Comparison of ENCODE assay signal across 8 cellular contexts in the genomic region with DNA sequence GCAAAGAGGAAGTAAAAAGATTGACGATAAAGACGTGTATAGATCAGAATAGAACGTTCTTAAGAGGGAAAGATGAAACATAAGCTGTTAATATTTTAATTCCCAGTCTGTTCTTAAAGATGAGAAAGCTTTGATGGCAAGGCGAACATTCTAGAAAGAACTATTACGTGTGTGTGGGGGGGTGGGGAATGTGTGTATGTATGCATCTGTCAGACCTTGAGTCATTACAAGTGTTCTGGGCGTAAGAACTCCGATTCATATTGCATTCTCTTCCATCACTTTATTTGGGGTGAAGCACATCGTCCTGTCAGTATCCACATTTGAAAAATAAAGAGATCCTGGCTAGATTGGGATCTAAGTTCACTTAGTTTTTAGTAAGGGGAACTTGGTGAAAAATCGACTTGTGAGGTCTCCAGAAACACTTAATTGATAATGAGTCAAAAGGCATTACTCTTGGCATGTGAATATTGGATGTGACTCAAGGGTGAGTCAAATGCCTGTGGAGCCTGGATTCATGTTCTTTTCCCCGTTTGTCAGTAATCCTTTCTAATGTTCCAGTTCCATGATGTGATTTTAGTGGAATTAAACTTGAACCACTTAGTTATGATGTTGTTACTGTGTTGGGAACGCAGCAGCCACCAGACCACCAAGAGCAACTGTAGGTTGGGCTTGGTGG. TPM values are rescaled to one million over a fixed set of nuclear protein-coding genes. Genes with fewer than 3 reads are reported as not detected.
DNase-seq lines count a peak whose midpoint lies in the region; ATAC-seq and TF ChIP-seq lines count a peak whose summit lies in the region.

No MANE protein-coding gene starts in this region.

- CTCF ChIA-PET in CD8-positive, alpha-beta memory T cell (lab: Charles Lee) = interaction anchor here (1.5 kb wide), 1 partner anchor 42 kb away, joined by 6 read pairs; no protein-coding TSS in a partner anchor
- CTCF ChIA-PET in MCF 10A (lab: Yijun Ruan, JAX) (interaction anchor here (0.6 kb wide), 1 partner anchor 34 kb away, joined by 4 read pairs; no protein-coding TSS in a partner anchor), Caco-2 (lab: Charles Lee) (no interaction called here)
- CTCF ChIA-PET in naive thymus-derived CD4-positive, alpha-beta T cell (lab: Charles Lee) = no interaction called here

- ATAC-seq in naive thymus-derived CD4-positive, alpha-beta T cell = no peak
- no peak for ATAC-seq in GM19467 (IDR thresholded peaks at IDR 0.05; ENCODE audit: unreplicated experiment)

- peaks cover 0 to 3% of the 10 kb centered on the region in 2 donors for H3K27me3 Mint-ChIP-seq in CD8-positive, alpha-beta memory T cell
- H3K27me3 Mint-ChIP-seq in MCF 10A (ENCODE audit: insufficient read depth, unreplicated experiment) (no peaks in the 10 kb centered on the region), Caco-2 (ENCODE audit: insufficient read depth, unreplicated experiment) (no peaks in the 10 kb centered on the region)
- no peaks in the 10 kb centered on the region for H3K27me3 Mint-ChIP-seq in naive thymus-derived CD4-positive, alpha-beta T cell

- no peak overlapping the region for H3K27ac ChIP-seq in CD8-positive, alpha-beta memory T cell (ENCODE audit: low read depth, low read length)
- H3K27ac ChIP-seq in Karpas-422 (ENCODE audit: low read length) = no peak overlapping the region; the same call in 1 of the 2 replicates
- no peak overlapping the region for H3K27ac ChIP-seq in naive thymus-derived CD4-positive, alpha-beta T cell (ENCODE audit: low read depth, low read length)

- no peaks in the 10 kb centered on the region for H3K9me3 ChIP-seq in CD8-positive, alpha-beta memory T cell (ENCODE audit: low read length)
- H3K9me3 ChIP-seq in Karpas-422 (ENCODE audit: low read length) = no peaks in the 10 kb centered on the region
- no peaks in the 10 kb centered on the region for H3K9me3 ChIP-seq in naive thymus-derived CD4-positive, alpha-beta T cell (ENCODE audit: control insufficient read depth in 2 of 3, low read length in 3 of 3)
- H3K9me3 ChIP-seq in HAP-1 = no peaks in the 10 kb centered on the region
- H3K9me3 ChIP-seq in Caco-2 = no peaks in the 10 kb centered on the region

- no peaks in the 10 kb centered on the region for H3K9me2 ChIP-seq in Karpas-422 (replicated peaks; ENCODE audit: insufficient read depth, low read length)

- peak overlapping the region; percentile 66 for H3K4me2 ChIP-seq in Karpas-422 (ENCODE audit: low read depth, low read length, poor library complexity, severe bottlenecking)

- TF ChIP-seq CTCF in MCF 10A (IDR thresholded peaks at IDR 0.05; ENCODE audit: unreplicated experiment) (no peak), Caco-2 (IDR thresholded peaks at IDR 0.05; ENCODE audit: insufficient read depth in 1 of 2, low read depth in 1 of 2, low read length in 1 of 2, severe bottlenecking in 1 of 2, unreplicated experiment in 1 of 2) (no peak)

- in situ Hi-C loops in HAP-1 (cut with MboI; ENCODE audit: low sequenced_read_pairs) = loop anchor here (10.0 kb wide), 1 partner anchor 99 kb away; no protein-coding TSS in a partner anchor

- POLR2A ChIA-PET in CD8-positive, alpha-beta memory T cell (lab: Charles Lee) = no interaction called here
- POLR2A ChIA-PET in MCF 10A (lab: Yijun Ruan, JAX) (interaction anchor here (0.7 to 3.4 kb wide), 4 partner anchors 17 to 182 kb away, joined by 3 to 29 read pairs (median 4); a partner anchor contains a TSS), Caco-2 (lab: Charles Lee) (no interaction called here)
- POLR2A ChIA-PET in naive thymus-derived CD4-positive, alpha-beta T cell (lab: Charles Lee) = no interaction called here

- peak overlapping the region in 7 of 8 donors; percentile 7 to 86 (median 32) for H3K27ac Mint-ChIP-seq in CD8-positive, alpha-beta memory T cell
- peak overlapping the region; percentile 57 for H3K27ac Mint-ChIP-seq in MCF 10A (ENCODE audit: low read depth, unreplicated experiment)
- peak overlapping the region in 2 of 9 donors; percentile 6 to 15 for H3K27ac Mint-ChIP-seq in naive thymus-derived CD4-positive, alpha-beta T cell
- H3K27ac Mint-ChIP-seq in Caco-2 (ENCODE audit: unreplicated experiment) = no peak overlapping the region

- H3K36me3 ChIP-seq in CD8-positive, alpha-beta memory T cell (ENCODE audit: insufficient read depth, low read length) = no peaks in the 10 kb centered on the region
- no peaks in the 10 kb centered on the region for H3K36me3 ChIP-seq in Karpas-422 (ENCODE audit: insufficient read depth, low read length)
- no peaks in the 10 kb centered on the region for H3K36me3 ChIP-seq in naive thymus-derived CD4-positive, alpha-beta T cell (ENCODE audit: control insufficient read depth in 2 of 3, insufficient read depth in 3 of 3, low read length in 3 of 3)
- no peaks in the 10 kb centered on the region for H3K36me3 ChIP-seq in HAP-1 (replicated peaks)
- no peaks in the 10 kb centered on the region for H3K36me3 ChIP-seq in Caco-2 (ENCODE audit: control insufficient read depth, insufficient read depth, low read length)

- H3K4me3 ChIP-seq in CD8-positive, alpha-beta memory T cell (ENCODE audit: low read length) = no peak overlapping the region
- H3K4me3 ChIP-seq in Karpas-422 (ENCODE audit: low read length) (0 out of 2 replicates have a peak overlapping the region, but pooled peaks have one; percentile 27), HAP-1 (no peak overlapping the region), Caco-2 (ENCODE audit: low read depth, low read length) (no peak overlapping the region)
- no peak overlapping the region for H3K4me3 ChIP-seq in naive thymus-derived CD4-positive, alpha-beta T cell (ENCODE audit: low read length)

- H3K4me3 Mint-ChIP-seq in CD8-positive, alpha-beta memory T cell = peak overlapping the region; percentile 10 to 80 (median 56)
- peak overlapping the region; percentile 44 for H3K4me3 Mint-ChIP-seq in MCF 10A (ENCODE audit: unreplicated experiment)
- peak overlapping the region in 9 of 10 donors; percentile 5 to 74 (median 28) for H3K4me3 Mint-ChIP-seq in naive thymus-derived CD4-positive, alpha-beta T cell
- no peak overlapping the region for H3K4me3 Mint-ChIP-seq in Caco-2 (ENCODE audit: unreplicated experiment)

- H3K4me1 ChIP-seq in CD8-positive, alpha-beta memory T cell (ENCODE audit: insufficient read depth, low read length) = peaks cover 29% of the 10 kb centered on the region
- H3K4me1 ChIP-seq in Karpas-422 (ENCODE audit: low read length) (peaks cover 23% of the 10 kb centered on the region), HAP-1 (peaks cover 49% of the 10 kb centered on the region), Caco-2 (0 out of 2 replicates have a peak, but pooled peaks cover 2% of the 10 kb centered on the region)
- H3K4me1 ChIP-seq in naive thymus-derived CD4-positive, alpha-beta T cell (ENCODE audit: control insufficient read depth in 2 of 2, insufficient read depth in 2 of 2, low read length in 2 of 2) = peaks cover 0 to 13% of the 10 kb centered on the region in 2 donors

- intact Hi-C loops in MCF 10A (cut with micrococcal nuclease) = loop anchor here (1.0 to 5.0 kb wide), 2 partner anchors 16 to 101 kb away; no protein-coding TSS in a partner anchor
- intact Hi-C loops in naive thymus-derived CD4-positive, alpha-beta T cell (cut with micrococcal nuclease) = loop anchor here in 1 of 2 donors (5.0 to 10.0 kb wide), 2 partner anchors 44 to 1841 kb away; a partner anchor contains a TSS
- intact Hi-C loops in Caco-2 (cut with micrococcal nuclease; ENCODE audit: unreplicated experiment) = no loop called here

- peaks cover 36 to 65% (median 49%) of the 10 kb centered on the region in 3 donors for H3K4me1 Mint-ChIP-seq in CD8-positive, alpha-beta memory T cell
- H3K4me1 Mint-ChIP-seq in MCF 10A (ENCODE audit: insufficient read depth, unreplicated experiment) (peaks cover 27% of the 10 kb centered on the region), Caco-2 (ENCODE audit: low read depth, unreplicated experiment) (peaks cover 19% of the 10 kb centered on the region)
- peaks cover 12 to 39% (median 35%) of the 10 kb centered on the region in 7 donors for H3K4me1 Mint-ChIP-seq in naive thymus-derived CD4-positive, alpha-beta T cell

- no peaks in the 10 kb centered on the region for H4K20me1 ChIP-seq in Karpas-422 (ENCODE audit: insufficient read depth, low read depth, low read length)

- DNase-seq in CD8-positive, alpha-beta memory T cell = no peak
- DNase-seq in Karpas-422 (no peak), MCF 10A (ENCODE audit: unreplicated experiment) (peak; percentile 79), medulla oblongata (ENCODE audit: extremely low spot score) (no peak), HAP-1 (ENCODE audit: low spot score in 2 of 2) (no peak), Caco-2 (no peak)
- no peak for DNase-seq in naive thymus-derived CD4-positive, alpha-beta T cell

- H2AFZ ChIP-seq in Karpas-422 (ENCODE audit: low read length) = no peak overlapping the region

- no TSS peak for BruUV-seq in MCF 10A (replicated peaks; lab: Mats Ljungman, UMichigan)
- BruUV-seq in Caco-2 (replicated peaks; lab: Mats Ljungman, UMichigan) = no TSS peak

- peaks cover 71% of the 10 kb centered on the region for H3K79me2 ChIP-seq in Karpas-422 (ENCODE audit: low read length)

- no peak overlapping the region for H3K9ac ChIP-seq in Karpas-422 (ENCODE audit: low read length)

- no peaks in the 10 kb centered on the region for H3K9me3 Mint-ChIP-seq in CD8-positive, alpha-beta memory T cell
- H3K9me3 Mint-ChIP-seq in MCF 10A (ENCODE audit: unreplicated experiment) = no peaks in the 10 kb centered on the region
- peaks cover 0 to 3% (median 0%) of the 10 kb centered on the region in 11 donors for H3K9me3 Mint-ChIP-seq in naive thymus-derived CD4-positive, alpha-beta T cell
- H3K9me3 Mint-ChIP-seq in Caco-2 (ENCODE audit: unreplicated experiment) = no peaks in the 10 kb centered on the region

- peaks cover 0 to 2% (median 0%) of the 10 kb centered on the region in 3 donors for H3K36me3 Mint-ChIP-seq in CD8-positive, alpha-beta memory T cell
- no peaks in the 10 kb centered on the region for H3K36me3 Mint-ChIP-seq in MCF 10A (ENCODE audit: insufficient read depth, unreplicated experiment)
- H3K36me3 Mint-ChIP-seq in naive thymus-derived CD4-positive, alpha-beta T cell = peaks cover 0 to 10% (median 0%) of the 10 kb centered on the region in 5 donors
- H3K36me3 Mint-ChIP-seq in Caco-2 (ENCODE audit: insufficient read depth, unreplicated experiment) = peaks cover 32% of the 10 kb centered on the region

- no peaks in the 10 kb centered on the region for H3K27me3 ChIP-seq in CD8-positive, alpha-beta memory T cell (ENCODE audit: insufficient read depth, low read length, poor library complexity, severe bottlenecking)
- H3K27me3 ChIP-seq in Karpas-422 (ENCODE audit: low read length) (no peaks in the 10 kb centered on the region), HAP-1 (ENCODE audit: low read depth) (no peaks in the 10 kb centered on the region), Caco-2 (replicated peaks; ENCODE audit: control insufficient read depth, insufficient read depth, low read length) (no peaks in the 10 kb centered on the region)
- no peaks in the 10 kb centered on the region for H3K27me3 ChIP-seq in naive thymus-derived CD4-positive, alpha-beta T cell (ENCODE audit: control insufficient read depth in 2 of 2, insufficient read depth in 2 of 2, low read length in 2 of 2)

RNA-seq across cellular contexts. Expression of a gene that starts 3.1 kb away (rescaled TPM):
- 100 to 1,000 TPM; 131 to 134 TPM for total RNA-seq in CD8-positive, alpha-beta memory T cell
- polyA plus RNA-seq in CD8-positive, alpha-beta memory T cell = 69.3 TPM
- total RNA-seq in Karpas-422 (2014; rRNA removed; shearing (Covaris generic); ENCODE audit: low replicate concordance) = 116 and 131 TPM in 2 replicates
- total RNA-seq in MCF 10A (2022) (160 and 181 TPM in 2 replicates), Caco-2 (2022) (158 and 164 TPM in 2 replicates)
- 10 to 100 TPM; 14.7 to 57.4 (median 20.4) TPM for total RNA-seq in naive thymus-derived CD4-positive, alpha-beta T cell
- polyA plus RNA-seq in naive thymus-derived CD4-positive, alpha-beta T cell = 10 to 100 TPM; 33.6 to 35.9 TPM

Comparison
In these comparisons a context has a peak if more than half of its experiments do, and no peak if none do; other contexts are left out.
1. CTCF ChIA-PET loops: an anchor here in CD8-positive, alpha-beta memory T cell (1.5 kb wide) and MCF 10A (0.6 kb wide); none called in naive thymus-derived CD4-positive, alpha-beta T cell and Caco-2.